8 cellular contexts compared by ENCODE assay signal in genomic region chr21:42654179-42654912, GRCh38. TPM values are rescaled to one million over a fixed set of nuclear protein-coding genes. Genes with fewer than 3 reads are reported as not detected.
DNase-seq lines count a peak whose midpoint lies in the region; ATAC-seq and TF ChIP-seq lines count a peak whose summit lies in the region.

No MANE protein-coding gene starts in this region.

- H3K27me3 Mint-ChIP-seq in endodermal cell (ENCODE audit: insufficient read depth): peaks cover 8% of the 10 kb centered on the region

- H4K91ac ChIP-seq in neuronal stem cell (ENCODE audit: low read depth, low read length, poor library complexity): no peak overlapping the region

- peak overlapping the region; percentile 76 for H3K4me2 ChIP-seq in neuronal stem cell (ENCODE audit: insufficient read depth, low read length, poor library complexity, severe bottlenecking)

- H2BK12ac ChIP-seq in neuronal stem cell (ENCODE audit: low read length): no peak overlapping the region

- H3K4me3 Mint-ChIP-seq in endodermal cell: peak overlapping the region; percentile 76

- peak overlapping the region; percentile 39 for H3K23ac ChIP-seq in neuronal stem cell (ENCODE audit: low read depth, low read length, poor library complexity)

- no peaks in the 10 kb centered on the region for H3K79me2 ChIP-seq in ACC112 (ENCODE audit: control insufficient read depth, insufficient read depth, low read length, unreplicated experiment)

- H2AFZ ChIP-seq in ACC112 (ENCODE audit: low read length, unreplicated experiment) (no peak overlapping the region), neuronal stem cell (ENCODE audit: low read length) (peak overlapping the region; percentile 77)

- peak overlapping the region; percentile 66 for H3K9ac ChIP-seq in endodermal cell (ENCODE audit: extremely low read depth, low read length, poor library complexity, severe bottlenecking)
- peak overlapping the region; percentile 67 for H3K9ac ChIP-seq in neuronal stem cell (ENCODE audit: low read depth, low read length, poor library complexity)

- H3K27me3 ChIP-seq in ACC112 (ENCODE audit: insufficient read depth, low read length) (peaks cover 37% of the 10 kb centered on the region), HAP-1 (ENCODE audit: low read depth) (no peaks in the 10 kb centered on the region), Peyer's patch (no peaks in the 10 kb centered on the region), endodermal cell (ENCODE audit: control insufficient read depth, insufficient read depth, low read length, poor library complexity, severe bottlenecking) (no peaks in the 10 kb centered on the region), neuronal stem cell (ENCODE audit: control insufficient read depth in 3 of 3, insufficient read depth in 3 of 3, low read depth in 1 of 3, low read length in 3 of 3) (no peaks in the 10 kb centered on the region)

- peak overlapping the region; percentile 91 for H2AK5ac ChIP-seq in neuronal stem cell (ENCODE audit: low read depth, low read length)

- no peaks in the 10 kb centered on the region for H3K9me3 Mint-ChIP-seq in endodermal cell

- H3K27ac Mint-ChIP-seq in endodermal cell: peak overlapping the region; percentile 24

- H3K79me1 ChIP-seq in neuronal stem cell (ENCODE audit: low read depth, low read length): peaks cover 12% of the 10 kb centered on the region

- TF ChIP-seq CTCF in Peyer's patch (IDR thresholded peaks at IDR 0.05) (no peak), endodermal cell (conservative IDR thresholded peaks at IDR 0.05) (peak; percentile 46)

- peak overlapping the region; percentile 92 for H3K18ac ChIP-seq in neuronal stem cell (ENCODE audit: low read length)

- peaks cover 28% of the 10 kb centered on the region for H3K4me1 Mint-ChIP-seq in endodermal cell

- ATAC-seq in GM19467 (IDR thresholded peaks at IDR 0.05; ENCODE audit: unreplicated experiment): no peak
- ATAC-seq in GM18907 (IDR thresholded peaks at IDR 0.05; ENCODE audit: unreplicated experiment): no peak
- ATAC-seq in GM21360 (IDR thresholded peaks at IDR 0.05; ENCODE audit: unreplicated experiment): no peak

- DNase-seq in HAP-1 (ENCODE audit: low spot score in 2 of 2) (peak; percentile 54 to 64), Peyer's patch (no peak), endodermal cell (peak; percentile 76), neuronal stem cell (ENCODE audit: low spot score) (peak; percentile 69)

- H3K4me3 ChIP-seq in ACC112 (ENCODE audit: low read depth, low read length) (peak overlapping the region; percentile 81), HAP-1 (peak overlapping the region; percentile 46), Peyer's patch (peak overlapping the region; percentile 55 to 81 (median 69)), endodermal cell (ENCODE audit: low read length) (peak overlapping the region; percentile 96), neuronal stem cell (ENCODE audit: low read length in 2 of 2) (peak overlapping the region; percentile 55 to 84)

- H3K9me3 ChIP-seq in HAP-1: no peaks in the 10 kb centered on the region
- H3K9me3 ChIP-seq in Peyer's patch: no peaks in the 10 kb centered on the region
- H3K9me3 ChIP-seq in endodermal cell (ENCODE audit: control insufficient read depth, low read length): no peaks in the 10 kb centered on the region
- no peaks in the 10 kb centered on the region for H3K9me3 ChIP-seq in neuronal stem cell (replicated peaks in 1 of 2; ENCODE audit: control insufficient read depth in 2 of 2, insufficient read depth in 1 of 2, low read depth in 1 of 2, low read length in 2 of 2)

- H2BK15ac ChIP-seq in neuronal stem cell (ENCODE audit: low read length): no peak overlapping the region

- 3 to 8% methylated on average over 14 to 45 of the region's 45 CpGs for WGBS in endodermal cell (ENCODE audit: insufficient coverage in 1 of 2, insufficient read length in 1 of 2), 2 experiments
- no CpG with 5 or more reads among the region's 45 CpGs for WGBS in neuronal stem cell (ENCODE audit: extremely low coverage in 2 of 2, insufficient read length in 2 of 2, insufficient replicate concordance in 1 of 2), 2 donors

- H3K4ac ChIP-seq in neuronal stem cell (ENCODE audit: low read length): no peak overlapping the region

- in situ Hi-C loops in HAP-1 (cut with MboI; ENCODE audit: low sequenced_read_pairs): no loop called here

- H3K4me1 ChIP-seq in ACC112 (ENCODE audit: control insufficient read depth, insufficient read depth, low read length, unreplicated experiment) (peaks cover 9% of the 10 kb centered on the region), HAP-1 (peaks cover 10% of the 10 kb centered on the region), Peyer's patch (peaks cover 0 to 51% (median 18%) of the 10 kb centered on the region in 4 donors), endodermal cell (ENCODE audit: control insufficient read depth, insufficient read depth, low read length) (peaks cover 20% of the 10 kb centered on the region), neuronal stem cell (ENCODE audit: control insufficient read depth in 2 of 2, insufficient read depth in 1 of 2, low read depth in 1 of 2, low read length in 2 of 2) (peaks cover 14 to 23% of the 10 kb centered on the region in 2 donors)

- no peak overlapping the region for H2BK120ac ChIP-seq in neuronal stem cell (ENCODE audit: low read depth, low read length)

- H3K14ac ChIP-seq in neuronal stem cell (ENCODE audit: low read length): no peak overlapping the region

- H3K36me3 ChIP-seq in ACC112 (ENCODE audit: insufficient read depth, low read length) (no peaks in the 10 kb centered on the region), HAP-1 (replicated peaks) (no peaks in the 10 kb centered on the region), Peyer's patch (no peaks in the 10 kb centered on the region), endodermal cell (ENCODE audit: control insufficient read depth, insufficient read depth, low read length) (peaks cover 13% of the 10 kb centered on the region), neuronal stem cell (replicated peaks in 1 of 2; ENCODE audit: control insufficient read depth in 2 of 2, insufficient read depth in 2 of 2, low read length in 2 of 2) (peaks cover 6 to 11% of the 10 kb centered on the region in 2 donors)

- TF ChIP-seq POLR2A in Peyer's patch (IDR thresholded peaks at IDR 0.05): no peak

- H3K36me3 Mint-ChIP-seq in endodermal cell (ENCODE audit: low read depth): peaks cover 14% of the 10 kb centered on the region

- no peak overlapping the region for H4K8ac ChIP-seq in neuronal stem cell (ENCODE audit: low read depth, low read length)

- H2BK5ac ChIP-seq in neuronal stem cell (ENCODE audit: low read length): no peak overlapping the region

- no peak overlapping the region for H3K27ac ChIP-seq in ACC112 (ENCODE audit: low read depth, low read length)
- H3K27ac ChIP-seq in Peyer's patch: peak overlapping the region; percentile 55 to 88 (median 79)
- H3K27ac ChIP-seq in endodermal cell (ENCODE audit: low read depth, low read length): peak overlapping the region; percentile 73
- peak overlapping the region; percentile 45 for H3K27ac ChIP-seq in neuronal stem cell (replicated peaks; ENCODE audit: low read length)

RNA-seq across cellular contexts. Expression of gene PDE9A, which starts 0.9 kb away (rescaled TPM):
- 100 to 1,000 TPM in 3 of 4 donors, 10 to 100 TPM in 1; 92.4 to 478 (median 444) TPM for total RNA-seq in Peyer's patch
- total RNA-seq in endodermal cell: 10 to 100 TPM; 45.9 to 62.4 TPM
- polyA plus RNA-seq in endodermal cell (2013, experiment 1 of 2): 36.5 TPM
- 34.3 TPM for polyA plus RNA-seq in endodermal cell (2013, experiment 2 of 2)
- polyA plus RNA-seq in neuronal stem cell (2013, experiment 1 of 2): 44.9 TPM
- polyA plus RNA-seq in neuronal stem cell (2013, experiment 2 of 2): 45.6 TPM

Comparison
In these comparisons a context has a peak if more than half of its experiments do, and no peak if none do; other contexts are left out.
1. H3K4me3 ChIP-seq: peak in every context shown above with its lines; median percentile 96 in endodermal cell; 81 in ACC112; 70 in neuronal stem cell; 69 in Peyer's patch; 46 in HAP-1.
2. DNase-seq: peak in HAP-1 (2 of 2), endodermal cell (single experiment) and neuronal stem cell (single experiment); none in Peyer's patch (0 of 3).